8 cellular contexts compared by ENCODE assay signal in genomic region chr16:67562918-67563707, GRCh38. TPM values are rescaled to one million over a fixed set of nuclear protein-coding genes. Genes with fewer than 3 reads are reported as not detected.
DNase-seq lines count a peak whose midpoint lies in the region; ATAC-seq, FAIRE-seq and TF ChIP-seq lines count a peak whose summit lies in the region.

No MANE protein-coding gene starts in this region.

- H3K27ac ChIP-seq in RWPE1 (peak overlapping the region; percentile 99), pancreas (peak overlapping the region; percentile 99), uterus (peak overlapping the region; percentile 97 to 99)

- no peaks in the 10 kb centered on the region for H3K9me3 Mint-ChIP-seq in activated naive CD4-positive, alpha-beta T cell treated with anti-CD3 and anti-CD28 coated beads, Interleukin-2, amount 50 U/mL, for 24 hours

- ATAC-seq in GM18873 (IDR thresholded peaks at IDR 0.05; ENCODE audit: low FRiP score, unreplicated experiment) (peak; percentile 21), HG03196 (IDR thresholded peaks at IDR 0.05; ENCODE audit: unreplicated experiment) (peak; percentile 19), Right ventricle myocardium inferior (peak; percentile 11), pancreas (peak; percentile 22 to 46 (median 33))

- peaks cover 4% of the 10 kb centered on the region for H3K36me3 Mint-ChIP-seq in activated naive CD4-positive, alpha-beta T cell treated with anti-CD3 and anti-CD28 coated beads, Interleukin-2, amount 50 U/mL, for 24 hours

- TF ChIP-seq POLR2A in uterus (IDR thresholded peaks at IDR 0.05): peak in 1 of 2 donors; percentile 35

- H3K27me3 ChIP-seq in BJ (ENCODE audit: control insufficient read depth, insufficient read depth, low read length) (no peaks in the 10 kb centered on the region), pancreas (no peaks in the 10 kb centered on the region), uterus (no peaks in the 10 kb centered on the region)

- POLR2A ChIA-PET in BJ (lab: Charles Lee): interaction anchor here (0.6 kb wide), 1 partner anchor 97 kb away, joined by 3 read pairs; the partner anchor contains the start of gene ACD
- POLR2A ChIA-PET in RWPE1 (lab: Yijun Ruan, JAX; ENCODE audit: low non-redundant PET): interaction anchor here (0.6 to 1.6 kb wide), 5 partner anchors 15 to 42 kb away, joined by 3 to 7 read pairs (median 3); no protein-coding TSS in a partner anchor

- 0% methylated on average over 72 to 96 of the region's 96 CpGs for WGBS in pancreas, 2 donors

- peak; percentile 23; the same call in 1 of the 2 replicates for TF ChIP-seq CTCF in BJ (IDR thresholded peaks at IDR 0.05; ENCODE audit: insufficient read depth, low read depth, low read length)
- peak; percentile 43 for TF ChIP-seq CTCF in RWPE1 (conservative IDR thresholded peaks at IDR 0.05; ENCODE audit: low read depth)
- no peak for TF ChIP-seq CTCF in pancreas (IDR thresholded peaks at IDR 0.05)
- TF ChIP-seq CTCF in uterus (IDR thresholded peaks at IDR 0.05): peak in 3 of 4 experiments; percentile 14 to 36 (median 19)

- no peaks in the 10 kb centered on the region for H3K9me3 ChIP-seq in pancreas
- H3K9me3 ChIP-seq in uterus: no peaks in the 10 kb centered on the region

- no peaks in the 10 kb centered on the region for H3K27me3 Mint-ChIP-seq in activated naive CD4-positive, alpha-beta T cell treated with anti-CD3 and anti-CD28 coated beads, Interleukin-2, amount 50 U/mL, for 24 hours

- peak overlapping the region; percentile 72 for H3K27ac Mint-ChIP-seq in activated naive CD4-positive, alpha-beta T cell treated with anti-CD3 and anti-CD28 coated beads, Interleukin-2, amount 50 U/mL, for 24 hours

- no peaks in the 10 kb centered on the region for H3K36me3 ChIP-seq in BJ (ENCODE audit: control insufficient read depth, insufficient read depth, low read length)
- no peaks in the 10 kb centered on the region for H3K36me3 ChIP-seq in pancreas
- no peaks in the 10 kb centered on the region for H3K36me3 ChIP-seq in uterus

- H3K4me1 ChIP-seq in pancreas (peaks cover 13 to 17% (median 14%) of the 10 kb centered on the region in 3 donors), uterus (peaks cover 8 to 11% of the 10 kb centered on the region in 2 donors)

- DNase-seq in BJ (ENCODE audit: low read depth): no peak
- DNase-seq in RWPE1 (ENCODE audit: low spot score): no peak
- DNase-seq in Right ventricle myocardium inferior (ENCODE audit: missing footprints): peak; percentile 87
- DNase-seq in pancreas: peak; percentile 68 to 89 (median 76)
- peak; percentile 57 to 61 for DNase-seq in uterus

- CTCF ChIA-PET in BJ (lab: Yijun Ruan, JAX): interaction anchor here (0.8 to 4.4 kb wide), 18 partner anchors 9 to 110 kb away, joined by 3 to 35 read pairs (median 6); partner anchors contain the start of genes ACD, ATP6V0D1, C16orf86 and CARMIL2
- CTCF ChIA-PET in RWPE1 (lab: Yijun Ruan, JAX): interaction anchor here (0.6 to 2.6 kb wide), 14 partner anchors 11 to 532 kb away, joined by 3 to 15 read pairs (median 4); no protein-coding TSS in a partner anchor

- intact Hi-C loops in Right ventricle myocardium inferior (cut with DNase I) (loop anchor here (1.0 to 2.0 kb wide), 5 partner anchors 16 to 104 kb away; no protein-coding TSS in a partner anchor), pancreas (cut with DNase I) (no loop called here), uterus (cut with DNase I; ENCODE audit: low total_unique reads) (no loop called here)

- FAIRE-seq in pancreas (lab: Jason Lieb, UNC): no peak

- H3K4me3 ChIP-seq in BJ (ENCODE audit: low read depth, low read length) (peak overlapping the region; percentile 65), pancreas (peak overlapping the region; percentile 85 to 97 (median 94)), uterus (peak overlapping the region; percentile 67 to 92)

- peaks cover 44% of the 10 kb centered on the region for H3K4me1 Mint-ChIP-seq in activated naive CD4-positive, alpha-beta T cell treated with anti-CD3 and anti-CD28 coated beads, Interleukin-2, amount 50 U/mL, for 24 hours

- peak overlapping the region; percentile 86 for H3K4me3 Mint-ChIP-seq in activated naive CD4-positive, alpha-beta T cell treated with anti-CD3 and anti-CD28 coated beads, Interleukin-2, amount 50 U/mL, for 24 hours

RNA-seq across cellular contexts. Expression of gene CTCF, which starts 0.8 kb away (rescaled TPM):
- polyA plus RNA-seq in BJ (2011; rRNA removed): 20.9 and 22.8 TPM in 2 replicates
- 20.3 and 21.6 TPM in 2 replicates for polyA minus RNA-seq in BJ (2011; rRNA and poly(A)+ RNA removed)
- 28.2 TPM for total RNA-seq in Right ventricle myocardium inferior
- total RNA-seq in pancreas: 10 to 100 TPM; 15.6 to 25.2 (median 17.0) TPM
- polyA plus RNA-seq in pancreas: 10 to 100 TPM; 13.3 to 18.9 TPM
- 10 to 100 TPM; 24.8 to 54.1 (median 43.7) TPM for total RNA-seq in uterus

RNA-seq across cellular contexts. Expression of gene RIPOR1, which starts 34.5 kb away (rescaled TPM):
- polyA plus RNA-seq in BJ (2011; rRNA removed) (7.4 and 12.7 TPM in 2 replicates), pancreas (10 to 100 TPM; 43.3 to 49.1 TPM)
- 14.6 and 27.2 TPM in 2 replicates for polyA minus RNA-seq in BJ (2011; rRNA and poly(A)+ RNA removed)
- total RNA-seq in Right ventricle myocardium inferior (68.4 TPM), pancreas (10 to 100 TPM; 31.8 to 53.8 (median 34.0) TPM), uterus (100 to 1,000 TPM in 1 of 4 donors, 10 to 100 TPM in 3; 48.2 to 137 (median 57.4) TPM)

Comparison
In these comparisons a context has a peak if more than half of its experiments do, and no peak if none do; other contexts are left out.
1. DNase-seq: peak in Right ventricle myocardium inferior (single experiment), pancreas (6 of 6) and uterus (2 of 2); none in BJ (single experiment) and RWPE1 (single experiment).
2. CTCF ChIP-seq: peak in BJ (single experiment), RWPE1 (single experiment) and uterus (3 of 4); none in pancreas (0 of 4).
3. Peak in every context shown above with its lines, with median percentiles within 50 percentile points of each other: H3K4me3 ChIP-seq, ATAC-seq and H3K27ac ChIP-seq.